In genomic region chr1:3068400-3069361, GRCh38 we compare ENCODE assay signal across 8 cellular contexts.
DNase-seq lines count a peak whose midpoint lies in the region; ATAC-seq lines count a peak whose summit lies in the region.

TSS of gene PRDM16 (plus strand) at chr1:3069203. CDS start at chr1:3069260, 57 bp downstream.

- peaks cover 38 to 75% (median 59%) of the 10 kb centered on the region in 5 donors for H3K27me3 ChIP-seq in subcutaneous abdominal adipose tissue (ENCODE audit: control insufficient read depth in 5 of 5, insufficient read depth in 4 of 5, low read length in 5 of 5)

- H3K27ac ChIP-seq in subcutaneous abdominal adipose tissue (ENCODE audit: low read depth, low read length): no peak within 1 kb of the TSS

- peak; percentile 62 for DNase-seq in DMS 273 (lab: John Stamatoyannopoulos, UW; ENCODE audit: unreplicated experiment)
- DNase-seq in NCI-H748 treated with DMSO at 0.1 percent for 48 hours (lab: John Stamatoyannopoulos, UW): peak; percentile 0
- DNase-seq in memory B cell (ENCODE audit: low spot score in 2 of 2): no peak
- no peak for DNase-seq in NCI-H1417 treated with DMSO at 0.1 percent for 48 hours (lab: John Stamatoyannopoulos, UW)
- no peak for DNase-seq in T1000 (lab: John Stamatoyannopoulos, UW)

- H3K36me3 ChIP-seq in subcutaneous abdominal adipose tissue (ENCODE audit: control insufficient read depth in 5 of 5, insufficient read depth in 5 of 5, low read length in 5 of 5): no peaks in the 10 kb centered on the region

- no peaks in the 10 kb centered on the region for H3K4me1 Mint-ChIP-seq in dendritic cell treated with granulocyte-macrophage colony-stimulating factor and Interleukin-4, amounts not matched to agents 40 ng/mL and 50 ng/mL, for 4 days (ENCODE audit: low read depth)
- H3K4me1 Mint-ChIP-seq in memory B cell: no peaks in the 10 kb centered on the region

- no peak within 1 kb of the TSS for H3K27ac Mint-ChIP-seq in dendritic cell treated with granulocyte-macrophage colony-stimulating factor and Interleukin-4, amounts not matched to agents 40 ng/mL and 50 ng/mL, for 4 days
- H3K27ac Mint-ChIP-seq in memory B cell: no peak within 1 kb of the TSS

- peaks cover 1 to 65% (median 59%) of the 10 kb centered on the region in 5 donors for H3K4me1 ChIP-seq in subcutaneous abdominal adipose tissue (ENCODE audit: control insufficient read depth in 5 of 5, insufficient read depth in 5 of 5, low read length in 5 of 5)

- ATAC-seq in memory B cell (ENCODE audit: low read depth) (no peak), HG03139 (IDR thresholded peaks at IDR 0.05; ENCODE audit: unreplicated experiment) (no peak)

- no peaks in the 10 kb centered on the region for H3K36me3 Mint-ChIP-seq in dendritic cell treated with granulocyte-macrophage colony-stimulating factor and Interleukin-4, amounts not matched to agents 40 ng/mL and 50 ng/mL, for 4 days (ENCODE audit: low read depth)
- no peaks in the 10 kb centered on the region for H3K36me3 Mint-ChIP-seq in memory B cell

- H3K27me3 Mint-ChIP-seq in dendritic cell treated with granulocyte-macrophage colony-stimulating factor and Interleukin-4, amounts not matched to agents 40 ng/mL and 50 ng/mL, for 4 days: peaks cover 64% of the 10 kb centered on the region
- peaks cover 8% of the 10 kb centered on the region for H3K27me3 Mint-ChIP-seq in memory B cell

- H3K9me3 ChIP-seq in subcutaneous abdominal adipose tissue (ENCODE audit: control insufficient read depth in 5 of 5, low read length in 5 of 5): no peaks in the 10 kb centered on the region

- H3K9me3 Mint-ChIP-seq in dendritic cell treated with granulocyte-macrophage colony-stimulating factor and Interleukin-4, amounts not matched to agents 40 ng/mL and 50 ng/mL, for 4 days: no peaks in the 10 kb centered on the region
- no peaks in the 10 kb centered on the region for H3K9me3 Mint-ChIP-seq in memory B cell

- peak within 1 kb of the TSS; percentile 55 for H3K4me3 Mint-ChIP-seq in dendritic cell treated with granulocyte-macrophage colony-stimulating factor and Interleukin-4, amounts not matched to agents 40 ng/mL and 50 ng/mL, for 4 days
- H3K4me3 Mint-ChIP-seq in memory B cell: peak within 1 kb of the TSS; percentile 81

- intact Hi-C loops in dendritic cell treated with granulocyte-macrophage colony-stimulating factor and Interleukin-4, amounts not matched to agents 40 ng/mL and 50 ng/mL, for 4 days (cut with micrococcal nuclease): no loop called here

- H3K4me3 ChIP-seq in subcutaneous abdominal adipose tissue (ENCODE audit: low read depth in 1 of 5, low read length in 5 of 5): peak within 1 kb of the TSS in 4 of 5 donors; percentile 58 to 75 (median 68)

- peak within 1 kb of the TSS in 1 of 5 donors; percentile 45 for H3K9ac ChIP-seq in subcutaneous abdominal adipose tissue (ENCODE audit: low read length in 5 of 5)

Comparison
In these comparisons a context has a peak if more than half of its experiments do, and no peak if none do; other contexts are left out.
1. DNase-seq: peak in DMS 273 (single experiment) and NCI-H748 treated with DMSO at 0.1 percent for 48 hours (single experiment); none in memory B cell (0 of 2), NCI-H1417 treated with DMSO at 0.1 percent for 48 hours (single experiment) and T1000 (single experiment).